In genomic region chr2:200356794-200357472, GRCh38 we compare ENCODE assay signal across 11 cellular contexts. TPM values are rescaled to one million over a fixed set of nuclear protein-coding genes. Genes with fewer than 3 reads are reported as not detected.
DNase-seq lines count a peak whose midpoint lies in the region; ATAC-seq, FAIRE-seq and TF ChIP-seq lines count a peak whose summit lies in the region.
"Had no signal": no experiment of that assay in that cellular context is flagged by ENCODE, and none has a peak within 500 bp of the region (broad histone marks: within the 10 kb centered on the region; RNA-seq: fewer than 3 reads in every experiment).

No MANE protein-coding gene starts in this region.

- no peak for FAIRE-seq in K562 (lab: Jason Lieb, UNC)

- no peak overlapping the region for H3K9ac ChIP-seq in K562 (ENCODE audit: insufficient read depth in 1 of 2, low read depth in 2 of 2, low read length in 2 of 2)

- intact Hi-C loops in K562 (cut with micrococcal nuclease), result no loop called here

- no peak for TF ChIP-seq CTCF in K562 (IDR thresholded peaks at IDR 0.05 in 2 of 3, conservative IDR thresholded peaks at IDR 0.05 in 1 of 3; ENCODE audit: insufficient read depth in 2 of 3, low read depth in 1 of 3, low read length in 3 of 3)
- TF ChIP-seq CTCF in GM10266 (IDR thresholded peaks at IDR 0.05; ENCODE audit: control insufficient read depth, insufficient read depth, low read depth, missing control alignments), result no peak

- BruUV-seq in K562 (replicated peaks; lab: Mats Ljungman, UMichigan), result no TSS peak

- CTCF ChIA-PET in K562 (lab: Yijun Ruan, JAX; ENCODE audit: low intra/inter-chr PET ratio), result no interaction called here

- WGBS in K562 (ENCODE audit: insufficient coverage, low coverage, missing lambda C conversion rate), result 38% methylated on average over 1 of the region's 1 CpG

- no peaks in the 10 kb centered on the region for H4K20me1 ChIP-seq in K562 (replicated peaks; ENCODE audit: control insufficient read depth, insufficient read depth, low read length)

- H3K4me1 ChIP-seq in K562 (replicated peaks in 1 of 2; ENCODE audit: control insufficient read depth in 2 of 2, insufficient read depth in 2 of 2, low read length in 2 of 2), result peaks cover 0 to 4% of the 10 kb centered on the region in 2 experiments; a peak in 3 of 5 replicates

- H2AFZ ChIP-seq in K562 (ENCODE audit: low read depth, low read length), result no peak overlapping the region

- no peaks in the 10 kb centered on the region for H3K9me1 ChIP-seq in K562 (ENCODE audit: control insufficient read depth, insufficient read depth, low read length)

- no peaks in the 10 kb centered on the region for H3K9me3 ChIP-seq in K562 (replicated peaks; ENCODE audit: control insufficient read depth, insufficient read depth, low read depth, low read length)

- TF ChIP-seq RAD21 in K562 (CRISPR knock-in tag; conservative IDR thresholded peaks at IDR 0.05 in 1 of 2, IDR thresholded peaks at IDR 0.05 in 1 of 2), result no peak

- H3K27ac ChIP-seq in K562 (ENCODE audit: extremely low read depth, low read depth, low read length), result no peak overlapping the region

- H3K4me2 ChIP-seq in K562 (ENCODE audit: insufficient read depth, low read length), result no peak overlapping the region

- in situ Hi-C loops in K562 (cut with MboI), result no loop called here

- ATAC-seq in K562 (no peak), HG03457 (IDR thresholded peaks at IDR 0.05; ENCODE audit: unreplicated experiment) (no peak), GM21381 (IDR thresholded peaks at IDR 0.05; ENCODE audit: unreplicated experiment) (no peak)
- ATAC-seq: activated CD8-positive, alpha-beta T cell treated with anti-CD3 and anti-CD28 coated beads for 36 hours had no signal

- H3K36me3 ChIP-seq in K562 (ENCODE audit: control insufficient read depth, insufficient read depth, low read length), result no peaks in the 10 kb centered on the region

- TF ChIP-seq EP300 in K562 (IDR thresholded peaks at IDR 0.05; ENCODE audit: low read length), result no peak

- no peaks in the 10 kb centered on the region for H3K27me3 ChIP-seq in K562 (ENCODE audit: control insufficient read depth in 2 of 2, insufficient read depth in 2 of 2, low read length in 2 of 2)

- DNase-seq in AG08395 (ENCODE audit: low spot score) (peak; percentile 65), HS-27A (ENCODE audit: low read depth) (peak; percentile 71), K562 (ENCODE audit: extremely low read depth in 1 of 4, low spot score in 3 of 4) (no peak), inferior parietal cortex (ENCODE audit: extremely low spot score) (peak; percentile 3), NCI-H524 treated with DMSO at 0.1 percent for 48 hours (lab: John Stamatoyannopoulos, UW) (no peak), GM10266 (ENCODE audit: extremely low spot score) (no peak)
- DNase-seq: activated CD8-positive, alpha-beta T cell treated with anti-CD3 and anti-CD28 coated beads for 36 hours; C1 segment of cervical spinal cord; effector CD4-positive, alpha-beta T cell had no signal

- no peak for TF ChIP-seq POLR2A in K562 (conservative IDR thresholded peaks at IDR 0.05)

- POLR2A ChIA-PET in K562 (lab: Yijun Ruan, JAX), result no interaction called here

- H3K79me2 ChIP-seq in K562 (ENCODE audit: control insufficient read depth, insufficient read depth, low read length), result no peaks in the 10 kb centered on the region

- no peak overlapping the region for H3K4me3 ChIP-seq in K562

TF ChIP-seq in K562, 482 proteins besides CTCF, POLR2A, EP300 and RAD21:
- TF ChIP-seq MEIS2 (IDR thresholded peaks at IDR 0.05; ENCODE audit: partially characterized antibody), result peak; percentile 30
- TF ChIP-seq TAF15 (IDR thresholded peaks at IDR 0.05; ENCODE audit: low read depth, low read length), result no peak
- TF ChIP-seq ZSCAN29 (IDR thresholded peaks at IDR 0.05), result no peak
- no peak for TF ChIP-seq MTF1 (CRISPR knock-in tag; IDR thresholded peaks at IDR 0.05; ENCODE audit: borderline replicate concordance)
- TF ChIP-seq, protein P1, sequence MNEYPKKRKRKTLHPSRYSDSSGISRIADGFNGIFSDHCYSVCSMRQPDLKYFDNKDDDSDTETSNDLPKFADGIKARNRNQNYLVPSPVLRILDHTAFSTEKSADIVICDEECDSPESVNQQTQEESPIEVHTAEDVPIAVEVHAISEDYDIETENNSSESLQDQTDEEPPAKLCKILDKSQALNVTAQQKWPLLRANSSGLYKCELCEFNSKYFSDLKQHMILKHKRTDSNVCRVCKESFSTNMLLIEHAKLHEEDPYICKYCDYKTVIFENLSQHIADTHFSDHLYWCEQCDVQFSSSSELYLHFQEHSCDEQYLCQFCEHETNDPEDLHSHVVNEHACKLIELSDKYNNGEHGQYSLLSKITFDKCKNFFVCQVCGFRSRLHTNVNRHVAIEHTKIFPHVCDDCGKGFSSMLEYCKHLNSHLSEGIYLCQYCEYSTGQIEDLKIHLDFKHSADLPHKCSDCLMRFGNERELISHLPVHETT (CRISPR knock-in tag; conservative IDR thresholded peaks at IDR 0.05 in 1 of 2, IDR thresholded peaks at IDR 0.05 in 1 of 2), result no peak
- no peak for TF ChIP-seq ETV5 (CRISPR knock-in tag; IDR thresholded peaks at IDR 0.05; ENCODE audit: low read depth)
- TF ChIP-seq ZNF407 (IDR thresholded peaks at IDR 0.05; ENCODE audit: low read depth), result no peak

RNA-seq across cellular contexts. Expression of gene SPATS2L, which starts 50.4 kb away (rescaled TPM):
- 17.5 and 23.3 TPM in 2 replicates for total RNA-seq in K562 (2011; cell fraction: chromatin; rRNA removed; ENCODE audit: low replicate concordance)
- total RNA-seq in K562 (2011; cell fraction: nucleolus; rRNA removed), result 8.3 and 8.9 TPM in 2 replicates
- 10.0 and 18.6 TPM in 2 replicates for total RNA-seq in K562 (2011; cell fraction: nucleoplasm; rRNA removed)
- total RNA-seq in K562 (2014; rRNA removed) (23.3 and 26.1 TPM in 2 replicates), K562 (2014; rRNA removed; fragmentation: Illumina TruSeq; extraction: Trizol) (24.9 and 29.4 TPM in 2 replicates), K562 (2015; rRNA removed; fragmentation: Illumina TruSeq; extraction: Trizol) (23.4 and 24.5 TPM in 2 replicates), K562 (2021) (25.8 and 29.1 TPM in 2 replicates)
- polyA plus RNA-seq in K562 (2011; rRNA removed) (34.6 and 41.4 TPM in 2 replicates), K562 (2014; fragmentation: Illumina TruSeq; extraction: Trizol) (34.2 and 41.5 TPM in 2 replicates), K562 (2014; fragmentation: Nextera tagmentation; extraction: Ambion mirVana) (10 to 100 TPM; 11.3 to 11.6 TPM), K562 (2014; rRNA removed) (28.0 and 33.4 TPM in 2 replicates)
- polyA plus RNA-seq in K562 (2011; cell fraction: cytosol; rRNA removed), result 22.2 and 31.6 TPM in 2 replicates
- 24.7 and 24.8 TPM in 2 replicates for polyA plus RNA-seq in K562 (2011; cell fraction: nucleus; rRNA removed)
- 22.3 and 27.8 TPM in 2 replicates for polyA plus RNA-seq in K562 (2012)
- 48.3 and 50.5 TPM in 2 replicates for polyA minus RNA-seq in K562 (2011; rRNA and poly(A)+ RNA removed)
- 23.6 and 28.4 TPM in 2 replicates for polyA minus RNA-seq in K562 (2011; cell fraction: cytosol; rRNA and poly(A)+ RNA removed)
- polyA minus RNA-seq in K562 (2011; cell fraction: nucleus; rRNA and poly(A)+ RNA removed), result 18.2 and 31.0 TPM in 2 replicates

Comparison
In these comparisons a context has a peak if more than half of its experiments do, and no peak if none do; other contexts are left out.
1. DNase-seq: peak in AG08395 (single experiment), HS-27A (single experiment) and inferior parietal cortex (single experiment); none in K562 (0 of 4), NCI-H524 treated with DMSO at 0.1 percent for 48 hours (single experiment) and GM10266 (single experiment).